In genomic region chr21:37521658-37522057, GRCh38 we compare ENCODE assay signal across 20 cellular contexts.
"Had no signal": no experiment of that assay in that cellular context is flagged by ENCODE, and none has a peak within 500 bp of the region (broad histone marks: within the 10 kb centered on the region; RNA-seq: fewer than 3 reads in every experiment).

No MANE protein-coding gene starts in this region.

- H3K9me3 Mint-ChIP-seq: activated naive CD4-positive, alpha-beta T cell treated with anti-CD3 and anti-CD28 coated beads, Interleukin-2, amount 50 U/mL, for 24 hours; activated T-helper 1 cell treated with anti-CD3 and anti-CD28 coated beads, Interleukin-12 subunit alpha, Interleukin-12 subunit beta, Interleukin-2, Interleukin-4 antibody, amounts not matched to agents 30 ng/mL and 10 ng/mL and 1 ng/mL, durations not matched to agents 14 hours and 24 hours and 36 hours; stimulated activated memory B cell treated with anti-CD40 and anti-IgM and Interleukin-4, amounts not matched to agents 10 μg/mL and 1 μg/mL and 100 μg/mL, for 72 hours had no signal

- H3K9me3 ChIP-seq: esophagus squamous epithelium, gastrocnemius medialis, transverse colon, uterus had no signal

- DNase-seq: activated CD4-positive, alpha-beta T cell treated with anti-CD3 and anti-CD28 coated beads for 1 hour; activated CD4-positive, alpha-beta T cell treated with anti-CD3 and anti-CD28 coated beads, Interleukin-2, amount 50 U/mL, for 4 hours; activated gamma-delta T cell; activated T-cell treated with anti-CD3 and anti-CD28 coated beads for 4 hours; cerebellar nuclear complex; esophagus squamous epithelium; gastrocnemius medialis; hippocampal formation; occipital lobe; posterior cingulate gyrus; small intestine; stimulated activated CD4-positive, alpha-beta T cell treated with anti-CD3 and anti-CD28 coated beads, Interleukin-2, amount 100 ng/mL, for 24 hours; transverse colon; uterus had no signal

- H3K27me3 Mint-ChIP-seq: activated naive CD4-positive, alpha-beta T cell treated with anti-CD3 and anti-CD28 coated beads, Interleukin-2, amount 50 U/mL, for 24 hours; stimulated activated memory B cell treated with anti-CD40 and anti-IgM and Interleukin-4, amounts not matched to agents 10 μg/mL and 1 μg/mL and 100 μg/mL, for 72 hours had no signal

- ATAC-seq: gastrocnemius medialis; sciatic nerve; stimulated activated memory B cell treated with anti-CD40 and anti-IgM and Interleukin-4, amounts not matched to agents 10 μg/mL and 1 μg/mL and 100 μg/mL, for 72 hours had no signal

- H3K4me3 ChIP-seq: coronary artery, esophagus squamous epithelium, gastrocnemius medialis, transverse colon, uterus had no signal

- H3K4me3 Mint-ChIP-seq: activated naive CD4-positive, alpha-beta T cell treated with anti-CD3 and anti-CD28 coated beads, Interleukin-2, amount 50 U/mL, for 24 hours; activated T-helper 1 cell treated with anti-CD3 and anti-CD28 coated beads, Interleukin-12 subunit alpha, Interleukin-12 subunit beta, Interleukin-2, Interleukin-4 antibody, amounts not matched to agents 30 ng/mL and 10 ng/mL and 1 ng/mL, durations not matched to agents 14 hours and 24 hours and 36 hours; stimulated activated memory B cell treated with anti-CD40 and anti-IgM and Interleukin-4, amounts not matched to agents 10 μg/mL and 1 μg/mL and 100 μg/mL, for 72 hours had no signal

- H3K4me1 ChIP-seq: esophagus squamous epithelium, transverse colon, uterus had no signal

- H3K27ac ChIP-seq: coronary artery, esophagus squamous epithelium, gastrocnemius medialis, transverse colon, uterus, VCaP had no signal

- H3K27me3 ChIP-seq: esophagus squamous epithelium, gastrocnemius medialis, transverse colon, uterus had no signal

- H3K4me1 Mint-ChIP-seq: stimulated activated memory B cell treated with anti-CD40 and anti-IgM and Interleukin-4, amounts not matched to agents 10 μg/mL and 1 μg/mL and 100 μg/mL, for 72 hours had no signal

- H3K36me3 ChIP-seq: transverse colon, uterus had no signal

- H3K27ac Mint-ChIP-seq: activated naive CD4-positive, alpha-beta T cell treated with anti-CD3 and anti-CD28 coated beads, Interleukin-2, amount 50 U/mL, for 24 hours; activated T-helper 1 cell treated with anti-CD3 and anti-CD28 coated beads, Interleukin-12 subunit alpha, Interleukin-12 subunit beta, Interleukin-2, Interleukin-4 antibody, amounts not matched to agents 30 ng/mL and 10 ng/mL and 1 ng/mL, durations not matched to agents 14 hours and 24 hours and 36 hours; stimulated activated memory B cell treated with anti-CD40 and anti-IgM and Interleukin-4, amounts not matched to agents 10 μg/mL and 1 μg/mL and 100 μg/mL, for 72 hours had no signal
